In genomic region chr2:46747297-46747818, GRCh38 we compare ENCODE assay signal across 11 cellular contexts. TPM values are rescaled to one million over a fixed set of nuclear protein-coding genes. Genes with fewer than 3 reads are reported as not detected.
A peak's percentile ranks its signal among the peaks of the same experiment; 100 is the strongest.
DNase-seq lines count a peak whose midpoint lies in the region; ATAC-seq and TF ChIP-seq lines count a peak whose summit lies in the region.
"Had no signal": no experiment of that assay in that cellular context is flagged by ENCODE, and none has a peak within 500 bp of the region (broad histone marks: within the 10 kb centered on the region; RNA-seq: fewer than 3 reads in every experiment).

No MANE protein-coding gene starts in this region.

- H3K36me3 ChIP-seq in BE2C, result no peaks in the 10 kb centered on the region

- TF ChIP-seq CTCF in GM20000 (IDR thresholded peaks at IDR 0.05; ENCODE audit: extremely low read depth, missing control alignments), result no peak
- TF ChIP-seq CTCF in cardiac fibroblast (IDR thresholded peaks at IDR 0.05; ENCODE audit: low read depth, low read length), result no peak
- no peak for TF ChIP-seq CTCF in osteocyte (IDR thresholded peaks at IDR 0.05)
- TF ChIP-seq CTCF in BE2C (IDR thresholded peaks at IDR 0.05; ENCODE audit: low read depth, low read length), result no peak

- no peaks in the 10 kb centered on the region for H3K9me3 Mint-ChIP-seq in osteocyte (ENCODE audit: unreplicated experiment)
- no peaks in the 10 kb centered on the region for H3K9me3 Mint-ChIP-seq in activated T-cell treated with anti-CD3 and anti-CD28 coated beads, Interleukin-2, amount 50 U/mL, for 72 hours

- DNase-seq in GM20000 (ENCODE audit: low spot score), result peak; percentile 26
- DNase-seq in NCI-H774 (lab: John Stamatoyannopoulos, UW), result peak; percentile 32
- DNase-seq in cardiac fibroblast (ENCODE audit: low read depth in 2 of 2), result peak; percentile 31 to 60
- DNase-seq in osteocyte (ENCODE audit: extremely low spot score, unreplicated experiment), result no peak
- DNase-seq in BE2C, result no peak
- no peak for DNase-seq in NCI-H345 (lab: John Stamatoyannopoulos, UW)
- no peak for DNase-seq in activated T-cell treated with anti-CD3 and anti-CD28 coated beads, Interleukin-2, amount 50 U/mL, for 72 hours
- DNase-seq: DMS153, NCI-H82 had no signal

- H3K36me3 Mint-ChIP-seq in osteocyte (ENCODE audit: unreplicated experiment), result peaks cover 5% of the 10 kb centered on the region
- peaks cover 0 to 3% of the 10 kb centered on the region in 2 donors for H3K36me3 Mint-ChIP-seq in activated T-cell treated with anti-CD3 and anti-CD28 coated beads, Interleukin-2, amount 50 U/mL, for 72 hours (ENCODE audit: insufficient read depth in 2 of 2)

- H3K4me3 ChIP-seq in cardiac fibroblast (replicated peaks in 1 of 2; ENCODE audit: low read depth in 2 of 2, low read length in 2 of 2), result no peak overlapping the region
- no peak overlapping the region for H3K4me3 ChIP-seq in BE2C (ENCODE audit: low read depth, low read length)

- H3K9me3 ChIP-seq in BE2C, result no peaks in the 10 kb centered on the region

- H3K27ac Mint-ChIP-seq in osteocyte (ENCODE audit: unreplicated experiment), result peak overlapping the region; percentile 72
- H3K27ac Mint-ChIP-seq in activated T-cell treated with anti-CD3 and anti-CD28 coated beads, Interleukin-2, amount 50 U/mL, for 72 hours, result no peak overlapping the region
- H3K27ac Mint-ChIP-seq: memory B cell had no signal

- no peaks in the 10 kb centered on the region for H3K27me3 ChIP-seq in BE2C

- H3K4me3 Mint-ChIP-seq in osteocyte (ENCODE audit: unreplicated experiment), result no peak overlapping the region
- H3K4me3 Mint-ChIP-seq in activated T-cell treated with anti-CD3 and anti-CD28 coated beads, Interleukin-2, amount 50 U/mL, for 72 hours, result peak overlapping the region in 1 of 2 donors; percentile 12
- H3K4me3 Mint-ChIP-seq: memory B cell had no signal

- ATAC-seq in activated T-cell treated with anti-CD3 and anti-CD28 coated beads, Interleukin-2, amount 50 U/mL, for 72 hours (replicated peaks in 1 of 2), result no peak
- no peak for ATAC-seq in HG02798 (IDR thresholded peaks at IDR 0.05; ENCODE audit: poor library complexity, unreplicated experiment)

- H3K4me1 Mint-ChIP-seq in osteocyte (ENCODE audit: unreplicated experiment), result peaks cover 55% of the 10 kb centered on the region
- peaks cover 12% of the 10 kb centered on the region for H3K4me1 Mint-ChIP-seq in activated T-cell treated with anti-CD3 and anti-CD28 coated beads, Interleukin-2, amount 50 U/mL, for 72 hours (ENCODE audit: low read depth)

- no peaks in the 10 kb centered on the region for H3K27me3 Mint-ChIP-seq in osteocyte (ENCODE audit: unreplicated experiment)
- no peaks in the 10 kb centered on the region for H3K27me3 Mint-ChIP-seq in activated T-cell treated with anti-CD3 and anti-CD28 coated beads, Interleukin-2, amount 50 U/mL, for 72 hours (ENCODE audit: low read depth)
- H3K27me3 Mint-ChIP-seq: memory B cell had no signal

- H3K4me1 ChIP-seq in BE2C, result peaks cover 6% of the 10 kb centered on the region; the same call in 1 of the 2 replicates

RNA-seq across cellular contexts. Expression of gene SOCS5, which starts 48.3 kb away (rescaled TPM):
- 23.4 and 24.1 TPM in 2 replicates for total RNA-seq in osteocyte
- polyA plus RNA-seq in BE2C (2012; ENCODE audit: insufficient read depth, insufficient read length, low read depth), result 17.8 TPM
- 1 to 10 TPM; 7.1 to 7.4 TPM for total RNA-seq in activated T-cell treated with anti-CD3 and anti-CD28 coated beads, Interleukin-2, amount 50 U/mL, for 72 hours

Comparison
In these comparisons a context has a peak if more than half of its experiments do, and no peak if none do; other contexts are left out.
1. DNase-seq: peak in GM20000 (single experiment), NCI-H774 (single experiment) and cardiac fibroblast (2 of 2); none in osteocyte (single experiment), BE2C (single experiment), NCI-H345 (single experiment) and activated T-cell treated with anti-CD3 and anti-CD28 coated beads, Interleukin-2, amount 50 U/mL, for 72 hours (0 of 2).